9 cellular contexts compared by ENCODE assay signal in genomic region chrX:124098089-124098488, GRCh38.
DNase-seq lines count a peak whose midpoint lies in the region; ATAC-seq, FAIRE-seq and TF ChIP-seq lines count a peak whose summit lies in the region.
"Had no signal": no experiment of that assay in that cellular context is flagged by ENCODE, and none has a peak within 500 bp of the region (broad histone marks: within the 10 kb centered on the region; RNA-seq: fewer than 3 reads in every experiment).

No MANE protein-coding gene starts in this region.

- dilution Hi-C loops in keratinocyte (cut with MboI; ENCODE audit: extremely low pct_ligation_motif_present, low sequenced_read_pairs): no loop called here

- no peak overlapping the region for H2AFZ ChIP-seq in keratinocyte (ENCODE audit: control insufficient read depth, low read length)

- H3K79me2 ChIP-seq in keratinocyte (ENCODE audit: control insufficient read depth, insufficient read depth, low read length): no peaks in the 10 kb centered on the region

- H3K4me3 ChIP-seq in WI38 (ENCODE audit: low read depth, low read length): no peak overlapping the region
- H3K4me3 ChIP-seq in keratinocyte (ENCODE audit: control insufficient read depth in 2 of 3, extremely low read depth in 1 of 3, insufficient read depth in 2 of 3, low read depth in 1 of 3, low read length in 3 of 3): no peak overlapping the region
- H3K4me3 ChIP-seq: BLaER1 treated with 17β-estradiol and CSF1 and Interleukin-3, amounts not matched to agents 10 nM and 100 nM had no signal

- FAIRE-seq in keratinocyte (lab: Jason Lieb, UNC): no peak

- ATAC-seq in GM19455 (IDR thresholded peaks at IDR 0.05; ENCODE audit: unreplicated experiment) (no peak), GM18505 (IDR thresholded peaks at IDR 0.05; ENCODE audit: unreplicated experiment) (no peak)

- H3K4me1 ChIP-seq in keratinocyte (ENCODE audit: control insufficient read depth, extremely low read depth, insufficient read depth, low read length): no peaks in the 10 kb centered on the region
- H3K4me1 ChIP-seq: BLaER1 treated with 17β-estradiol and CSF1 and Interleukin-3, amounts not matched to agents 10 nM and 100 nM had no signal

- TF ChIP-seq CTCF in WI38 (IDR thresholded peaks at IDR 0.05; ENCODE audit: low read depth, low read length): peak; percentile 22; the same call in 1 of the 2 replicates
- TF ChIP-seq CTCF in keratinocyte (optimal IDR thresholded peaks at IDR 0.05 in 1 of 3, IDR thresholded peaks at IDR 0.05 in 1 of 3, conservative IDR thresholded peaks at IDR 0.05 in 1 of 3; ENCODE audit: extremely low read depth in 1 of 3, insufficient read depth in 2 of 3, low read length in 3 of 3): peak in 2 of 3 experiments; percentile 24 to 40

- H3K27ac ChIP-seq in keratinocyte (ENCODE audit: control insufficient read depth, insufficient read depth, low read length): no peak overlapping the region
- H3K27ac ChIP-seq: BLaER1 treated with 17β-estradiol and CSF1 and Interleukin-3, amounts not matched to agents 10 nM and 100 nM had no signal

- H3K9me1 ChIP-seq in keratinocyte (ENCODE audit: control insufficient read depth, extremely low read depth, insufficient read depth, low read length): no peaks in the 10 kb centered on the region

- H3K4me2 ChIP-seq in keratinocyte (ENCODE audit: control insufficient read depth, extremely low read depth, insufficient read depth, low read depth, low read length): no peak overlapping the region
- H3K4me2 ChIP-seq: BLaER1 treated with 17β-estradiol and CSF1 and Interleukin-3, amounts not matched to agents 10 nM and 100 nM had no signal

- peaks cover 0 to 10% of the 10 kb centered on the region in 2 experiments for H3K36me3 ChIP-seq in keratinocyte (ENCODE audit: control insufficient read depth in 2 of 2, extremely low read depth in 1 of 2, insufficient read depth in 2 of 2, low read length in 2 of 2)

- no peak overlapping the region for H3K9ac ChIP-seq in keratinocyte (ENCODE audit: control insufficient read depth, extremely low read depth, insufficient read depth, low read length)
- H3K9ac ChIP-seq: BLaER1 treated with 17β-estradiol and CSF1 and Interleukin-3, amounts not matched to agents 10 nM and 100 nM had no signal

- no peaks in the 10 kb centered on the region for H3K9me3 ChIP-seq in keratinocyte (ENCODE audit: control insufficient read depth, low read depth, low read length)

- DNase-seq in NCI-H1092 treated with DMSO at 0.1 percent for 48 hours (lab: John Stamatoyannopoulos, UW) (peak; percentile 39), NCI-H1092 (lab: John Stamatoyannopoulos, UW) (no peak), LHCN-M2 (ENCODE audit: low read depth) (peak; percentile 15), keratinocyte (ENCODE audit: low read depth, low spot score) (no peak)
- DNase-seq in stimulated activated CD4-positive, alpha-beta T cell treated with anti-CD3 and anti-CD28 coated beads, Interleukin-1b, Interleukin-23, amount 100 ng/mL, for 48 hours: no peak

- no peaks in the 10 kb centered on the region for H3K27me3 ChIP-seq in keratinocyte (ENCODE audit: control insufficient read depth, extremely low read depth, insufficient read depth, low read length)

- no peak for TF ChIP-seq POLR2A in GM18505 (IDR thresholded peaks at IDR 0.05; ENCODE audit: borderline replicate concordance, extremely low read depth, insufficient read depth, insufficient read length)

- no peaks in the 10 kb centered on the region for H4K20me1 ChIP-seq in keratinocyte (ENCODE audit: control insufficient read depth, extremely low read depth, insufficient read depth, low read length)

Comparison
In these comparisons a context has a peak if more than half of its experiments do, and no peak if none do; other contexts are left out.
1. DNase-seq: peak in NCI-H1092 treated with DMSO at 0.1 percent for 48 hours (single experiment) and LHCN-M2 (single experiment); none in NCI-H1092 (single experiment), keratinocyte (single experiment) and stimulated activated CD4-positive, alpha-beta T cell treated with anti-CD3 and anti-CD28 coated beads, Interleukin-1b, Interleukin-23, amount 100 ng/mL, for 48 hours (single experiment).